Comparison of ENCODE assay signal across 1 cellular context in genomic region chr9:137613259-137613658, GRCh38.
A peak's percentile ranks its signal among the peaks of the same experiment; 100 is the strongest.
TF ChIP-seq lines count a peak whose summit lies in the region.

No MANE protein-coding gene starts in this region.

TF ChIP-seq in HepG2, 621 proteins besides CTCF, POLR2A, EP300 and RAD21:
- no peak for TF ChIP-seq ZNF143 (CRISPR knock-in tag; IDR thresholded peaks at IDR 0.05)
- TF ChIP-seq ZNF556 (CRISPR knock-in tag; IDR thresholded peaks at IDR 0.05; ENCODE audit: borderline replicate concordance), result no peak
- peak; percentile 59; the same call in 1 of the 2 replicates for TF ChIP-seq AKAP8 (CRISPR knock-in tag; IDR thresholded peaks at IDR 0.05)
- peak; percentile 37; the same call in 1 of the 2 replicates for TF ChIP-seq POLR2G (IDR thresholded peaks at IDR 0.05; ENCODE audit: low read depth, low read length)
- no peak for TF ChIP-seq MLX (CRISPR knock-in tag; IDR thresholded peaks at IDR 0.05)
